Comparison of ENCODE assay signal across 21 cellular contexts in the genomic region with DNA sequence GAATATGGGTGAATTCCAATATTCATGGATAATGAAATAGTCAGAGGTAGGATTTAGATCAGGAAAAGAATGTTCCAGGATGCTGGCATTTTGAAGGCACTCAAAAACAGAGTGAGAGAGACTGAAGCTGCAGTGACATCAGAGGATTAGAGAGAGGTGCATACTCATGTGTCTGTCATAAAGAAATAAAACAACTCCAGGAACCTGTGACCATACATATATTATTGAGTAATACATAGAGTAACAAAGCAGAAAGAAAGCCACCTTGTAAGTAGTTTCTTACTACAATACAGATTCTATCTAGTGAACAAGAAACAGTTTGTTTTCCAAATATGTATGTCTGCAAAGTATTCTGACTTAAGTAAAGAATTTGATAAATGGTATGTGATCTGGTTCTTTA.
DNase-seq lines count a peak whose midpoint lies in the region; ATAC-seq lines count a peak whose summit lies in the region.
"Had no signal": no experiment of that assay in that cellular context is flagged by ENCODE, and none has a peak within 500 bp of the region (broad histone marks: within the 10 kb centered on the region; RNA-seq: fewer than 3 reads in every experiment).

No MANE protein-coding gene starts in this region.

- no peak overlapping the region for H3K27ac Mint-ChIP-seq in activated CD4-positive, alpha-beta T cell treated with anti-CD3 and anti-CD28 coated beads for 36 hours
- H3K27ac Mint-ChIP-seq: CD8-positive, alpha-beta T cell; GM23338 had no signal

- CTCF ChIA-PET in activated CD4-positive, alpha-beta T cell treated with anti-CD3 and anti-CD28 coated beads for 36 hours (lab: Charles Lee), result interaction anchor here (0.6 to 1.7 kb wide), 6 partner anchors 9 to 109 kb away, joined by 3 to 4 read pairs (median 3); no protein-coding TSS in a partner anchor

- in situ Hi-C loops in SK-MEL-5 (cut with HindIII; ENCODE audit: low pct_unique_long_range_greater_than_20kb, low sequenced_read_pairs), result no loop called here

- H3K4me1 Mint-ChIP-seq in activated CD4-positive, alpha-beta T cell treated with anti-CD3 and anti-CD28 coated beads for 36 hours, result peaks cover 6% of the 10 kb centered on the region

- no peak overlapping the region for H3K4me3 Mint-ChIP-seq in activated CD4-positive, alpha-beta T cell treated with anti-CD3 and anti-CD28 coated beads for 36 hours
- H3K4me3 Mint-ChIP-seq: CD8-positive, alpha-beta T cell; GM23338 had no signal

- no peaks in the 10 kb centered on the region for H3K36me3 Mint-ChIP-seq in activated CD4-positive, alpha-beta T cell treated with anti-CD3 and anti-CD28 coated beads for 36 hours (ENCODE audit: low read depth)

- ATAC-seq in activated CD4-positive, alpha-beta T cell treated with anti-CD3 and anti-CD28 coated beads for 36 hours, result peak; percentile 79
- ATAC-seq in esophagus mucosa, result peak; percentile 39
- ATAC-seq: CD8-positive, alpha-beta T cell; GM23338; HCT116 had no signal

- H3K27me3 Mint-ChIP-seq in activated CD4-positive, alpha-beta T cell treated with anti-CD3 and anti-CD28 coated beads for 36 hours, result no peaks in the 10 kb centered on the region

- POLR2A ChIA-PET in activated CD4-positive, alpha-beta T cell treated with anti-CD3 and anti-CD28 coated beads for 36 hours (lab: Charles Lee), result no interaction called here

- no peak for DNase-seq in activated CD4-positive, alpha-beta T cell treated with anti-CD3 and anti-CD28 coated beads for 36 hours
- no peak for DNase-seq in activated CD4-positive, alpha-beta T cell treated with anti-CD3 and anti-CD28 coated beads for 4 hours
- DNase-seq in ELR (ENCODE audit: low read depth), result peak; percentile 18
- DNase-seq in SK-MEL-5 (ENCODE audit: low read depth, low spot score), result peak; percentile 60
- no peak for DNase-seq in NCI-H2227 treated with DMSO at 0.1 percent for 48 hours (lab: John Stamatoyannopoulos, UW)
- DNase-seq in occipital lobe (lab: John Stamatoyannopoulos, UW), result no peak
- no peak for DNase-seq in NCI-H345 (lab: John Stamatoyannopoulos, UW)
- DNase-seq: AML-193; C1 segment of cervical spinal cord; CD8-positive, alpha-beta T cell; GF-D8; IMR-90; NCI-H1694; NCI-H2081; NCI-H2171; NCI-H446; NCI-H526 treated with DMSO at 0.1 percent for 48 hours; Right ventricle myocardium superior had no signal

- intact Hi-C loops in activated CD4-positive, alpha-beta T cell treated with anti-CD3 and anti-CD28 coated beads for 36 hours (cut with DNase I, micrococcal nuclease), result loop anchor here in 1 of 2 experiments (5.0 kb wide), 1 partner anchor 66 kb away; no protein-coding TSS in a partner anchor

- H3K9me3 Mint-ChIP-seq in activated CD4-positive, alpha-beta T cell treated with anti-CD3 and anti-CD28 coated beads for 36 hours (ENCODE audit: low read depth), result no peaks in the 10 kb centered on the region
- H3K9me3 Mint-ChIP-seq: CD8-positive, alpha-beta T cell; GM23338 had no signal

Comparison
In these comparisons a context has a peak if more than half of its experiments do, and no peak if none do; other contexts are left out.
1. DNase-seq: peak in ELR (single experiment) and SK-MEL-5 (single experiment); none in activated CD4-positive, alpha-beta T cell treated with anti-CD3 and anti-CD28 coated beads for 36 hours (single experiment), activated CD4-positive, alpha-beta T cell treated with anti-CD3 and anti-CD28 coated beads for 4 hours (0 of 2), NCI-H2227 treated with DMSO at 0.1 percent for 48 hours (single experiment), occipital lobe (single experiment) and NCI-H345 (single experiment).